ENCODE assay signal across 22 cellular contexts in genomic region chr12:124326899-124327298, GRCh38. TPM values are rescaled to one million over a fixed set of nuclear protein-coding genes. Genes with fewer than 3 reads are reported as not detected.
DNase-seq lines count a peak whose midpoint lies in the region; ATAC-seq and TF ChIP-seq lines count a peak whose summit lies in the region.
"Had no signal": no experiment of that assay in that cellular context is flagged by ENCODE, and none has a peak within 500 bp of the region (broad histone marks: within the 10 kb centered on the region; RNA-seq: fewer than 3 reads in every experiment).

No MANE protein-coding gene starts in this region.

- no peak overlapping the region for H4K5ac ChIP-seq in H9 (ENCODE audit: insufficient read length, low read depth, low read length)

- H3K4me3 ChIP-seq in heart left ventricle (peak overlapping the region in 2 of 12 donors; percentile 11 to 29), sigmoid colon (no peak overlapping the region), vagina (no peak overlapping the region)
- H3K4me3 ChIP-seq: prostate gland had no signal

- H2AFZ ChIP-seq in H9 (ENCODE audit: low read length) = no peak overlapping the region

- H2BK20ac ChIP-seq in H9 (ENCODE audit: low read depth, low read length, poor library complexity, severe bottlenecking) = no peak overlapping the region

- H3K23me2 ChIP-seq in H9 (ENCODE audit: insufficient read length, low read depth, low read length, poor library complexity, severe bottlenecking) = no peaks in the 10 kb centered on the region

- whole genome bisulfite sequencing in heart left ventricle, 4 donors = 45 to 55% (median 50%) methylated on average over 11 of the region's 11 CpGs
- WGBS in sigmoid colon, 2 donors = 86 to 87% methylated on average over 11 of the region's 11 CpGs
- WGBS in H9 (ENCODE audit: extremely low coverage, insufficient read length, low lambda C conversion rate) = no CpG with 5 or more reads among the region's 11 CpGs

- H2BK120ac ChIP-seq in H9 (ENCODE audit: low read depth, low read length, poor library complexity, severe bottlenecking) = no peak overlapping the region

- no peaks in the 10 kb centered on the region for H3K79me1 ChIP-seq in H9 (ENCODE audit: insufficient read depth, low read depth, low read length, poor library complexity, severe bottlenecking)

- H3K14ac ChIP-seq in H9 (ENCODE audit: insufficient read depth, low read length) = no peak overlapping the region; the same call in 1 of the 2 replicates

- peak; percentile 4 to 24 (median 13) for ATAC-seq in heart left ventricle
- ATAC-seq in GM18502 (IDR thresholded peaks at IDR 0.05; ENCODE audit: poor library complexity, unreplicated experiment) = no peak
- no peak for ATAC-seq in HG03108 (IDR thresholded peaks at IDR 0.05; ENCODE audit: unreplicated experiment)

- no peak overlapping the region for H3K4me3 Mint-ChIP-seq in H9
- H3K4me3 Mint-ChIP-seq: activated naive CD8-positive, alpha-beta T cell treated with anti-CD3 and anti-CD28 coated beads for 36 hours; activated T-helper 1 cell treated with anti-CD3 and anti-CD28 coated beads, Interleukin-12 subunit alpha, Interleukin-12 subunit beta, Interleukin-2, Interleukin-4 antibody, amounts not matched to agents 30 ng/mL and 10 ng/mL and 1 ng/mL, durations not matched to agents 14 hours and 24 hours and 36 hours; T-helper 1 cell treated with Interleukin-12 subunit alpha and Interleukin-12 subunit beta and Interleukin-4 antibody, amounts not matched to agents 30 μg/mL and 1 μg/mL, for 36 hours had no signal

- intact Hi-C loops in heart left ventricle (cut with DNase I) (loop anchor here in 3 of 10 donors (5.0 to 10.0 kb wide), 3 partner anchors 438 to 448 kb away; no protein-coding TSS in a partner anchor), sigmoid colon (cut with DNase I) (loop anchor here (10.0 kb wide), 1 partner anchor 448 kb away; no protein-coding TSS in a partner anchor), vagina (cut with DNase I) (loop anchor here (5.0 kb wide), 1 partner anchor 290 kb away; no protein-coding TSS in a partner anchor)

- no peak overlapping the region for H2BK5ac ChIP-seq in H9 (ENCODE audit: insufficient read length, low read length)

- H2AK5ac ChIP-seq in H9 (ENCODE audit: insufficient read length, low read length) = no peak overlapping the region

- no peak for TF ChIP-seq EP300 in sigmoid colon (IDR thresholded peaks at IDR 0.05)

- TF ChIP-seq CTCF in heart left ventricle (IDR thresholded peaks at IDR 0.05) (no peak), sigmoid colon (IDR thresholded peaks at IDR 0.05) (no peak), vagina (IDR thresholded peaks at IDR 0.05) (no peak), H9 (conservative IDR thresholded peaks at IDR 0.05) (no peak)

- peaks cover 12% of the 10 kb centered on the region for H3K27me3 Mint-ChIP-seq in H9 (ENCODE audit: low read depth)
- H3K27me3 Mint-ChIP-seq: activated naive CD8-positive, alpha-beta T cell treated with anti-CD3 and anti-CD28 coated beads for 36 hours had no signal

- H3K27me3 ChIP-seq in heart left ventricle = no peaks in the 10 kb centered on the region
- no peaks in the 10 kb centered on the region for H3K27me3 ChIP-seq in sigmoid colon
- H3K27me3 ChIP-seq in vagina = no peaks in the 10 kb centered on the region
- H3K27me3 ChIP-seq in H9 (ENCODE audit: insufficient read depth, low read length) = no peaks in the 10 kb centered on the region

- H3K79me2 ChIP-seq in H9 (ENCODE audit: insufficient read depth, low read length) = no peaks in the 10 kb centered on the region

- no peak overlapping the region for H4K91ac ChIP-seq in H9 (ENCODE audit: insufficient read length, low read depth, low read length)

- H4K20me1 ChIP-seq in H9 (ENCODE audit: control insufficient read depth, insufficient read depth, insufficient read length) = no peaks in the 10 kb centered on the region

- peak overlapping the region in 11 of 12 donors; percentile 52 to 91 (median 80) for H3K27ac ChIP-seq in heart left ventricle
- H3K27ac ChIP-seq in sigmoid colon = peak overlapping the region; percentile 34 to 63 (median 58)
- peak overlapping the region; percentile 57 for H3K27ac ChIP-seq in vagina
- no peak overlapping the region for H3K27ac ChIP-seq in H9 (ENCODE audit: insufficient read length, low read depth, low read length)
- H3K27ac ChIP-seq: 22Rv1, prostate gland had no signal

- no peak overlapping the region for H3K56ac ChIP-seq in H9 (ENCODE audit: insufficient read length, low read depth, low read length)

- no peak overlapping the region for H3K4me2 ChIP-seq in H9 (ENCODE audit: insufficient read depth, insufficient read length, low read length)

- H3K4me1 ChIP-seq in heart left ventricle (peaks cover 0 to 26% (median 8%) of the 10 kb centered on the region in 12 donors), sigmoid colon (peaks cover 0 to 24% (median 19%) of the 10 kb centered on the region in 4 donors), vagina (peaks cover 4% of the 10 kb centered on the region), H9 (ENCODE audit: insufficient read depth, low read length) (no peaks in the 10 kb centered on the region)
- H3K4me1 ChIP-seq: prostate gland had no signal

- no peak overlapping the region for H3K4ac ChIP-seq in H9 (ENCODE audit: low read depth, low read length)

- TF ChIP-seq POLR2A in heart left ventricle (IDR thresholded peaks at IDR 0.05) (no peak), sigmoid colon (IDR thresholded peaks at IDR 0.05) (no peak), vagina (IDR thresholded peaks at IDR 0.05) (no peak)

- peaks cover 30 to 68% (median 49%) of the 10 kb centered on the region in 3 experiments for H3K36me3 Mint-ChIP-seq in H9 (ENCODE audit: insufficient read depth in 1 of 3, low read depth in 3 of 3)

- no peak overlapping the region for H4K8ac ChIP-seq in H9 (replicated peaks; ENCODE audit: insufficient read length, low read depth, low read length)

- H2BK15ac ChIP-seq in H9 (ENCODE audit: low read depth, low read length) = no peak overlapping the region

- H3K27ac Mint-ChIP-seq in H9 = no peak overlapping the region
- H3K27ac Mint-ChIP-seq: activated naive CD8-positive, alpha-beta T cell treated with anti-CD3 and anti-CD28 coated beads for 36 hours; activated T-helper 1 cell treated with anti-CD3 and anti-CD28 coated beads, Interleukin-12 subunit alpha, Interleukin-12 subunit beta, Interleukin-2, Interleukin-4 antibody, amounts not matched to agents 30 ng/mL and 10 ng/mL and 1 ng/mL, durations not matched to agents 14 hours and 24 hours and 36 hours; T-helper 1 cell treated with Interleukin-12 subunit alpha and Interleukin-12 subunit beta and Interleukin-4 antibody, amounts not matched to agents 30 μg/mL and 1 μg/mL, for 36 hours had no signal

- H3K4me1 Mint-ChIP-seq in H9 = peaks cover 5 to 17% of the 10 kb centered on the region in 2 experiments; a peak in 2 of 4 replicates
- H3K4me1 Mint-ChIP-seq: activated naive CD8-positive, alpha-beta T cell treated with anti-CD3 and anti-CD28 coated beads for 36 hours had no signal

- H3K18ac ChIP-seq in H9 (ENCODE audit: insufficient read length, low read depth, low read length) = no peak overlapping the region

- no peak overlapping the region for H3T11ph ChIP-seq in H9 (ENCODE audit: low read length)

- H3K9me3 ChIP-seq in heart left ventricle (peaks cover 0 to 24% (median 11%) of the 10 kb centered on the region in 12 donors), sigmoid colon (peaks cover 0 to 8% (median 6%) of the 10 kb centered on the region in 4 donors), vagina (no peaks in the 10 kb centered on the region), H9 (ENCODE audit: control insufficient read depth, low read depth, low read length) (peaks cover 17% of the 10 kb centered on the region)
- H3K9me3 ChIP-seq: prostate gland had no signal

- H3K9ac ChIP-seq in H9 (ENCODE audit: extremely low read depth, insufficient read length, low read length) = no peak overlapping the region

- H3K36me3 ChIP-seq in heart left ventricle (peaks cover 6 to 84% (median 75%) of the 10 kb centered on the region in 9 donors), sigmoid colon (peaks cover 33 to 81% (median 67%) of the 10 kb centered on the region in 4 donors), vagina (peaks cover 0 to 83% of the 10 kb centered on the region in 2 donors)

- DNase-seq in DMS 273 (lab: John Stamatoyannopoulos, UW; ENCODE audit: unreplicated experiment) (peak; percentile 59), DMS 273 treated with DMSO at 0.1 percent for 48 hours (lab: John Stamatoyannopoulos, UW) (no peak), heart left ventricle (peak in 1 of 5 donors; percentile 33), sigmoid colon (no peak), vagina (ENCODE audit: extremely low spot score in 2 of 2) (no peak), H9 (no peak)
- DNase-seq: activated naive CD8-positive, alpha-beta T cell treated with anti-CD3 and anti-CD28 coated beads for 36 hours; central memory CD4-positive, alpha-beta T cell; COR-L47; kidney; NCI-H187 treated with DMSO at 0.1 percent for 48 hours; NCI-H510A treated with DMSO at 0.1 percent for 48 hours; SHP77 treated with DMSO at 0.1 percent for 48 hours; stimulated activated naive CD4-positive, alpha-beta T cell had no signal

- peaks cover 15 to 19% of the 10 kb centered on the region in 2 experiments for H3K9me3 Mint-ChIP-seq in H9

- no peak overlapping the region for H3K23ac ChIP-seq in H9 (ENCODE audit: insufficient read length, low read depth, low read length)

- no peak overlapping the region for H2BK12ac ChIP-seq in H9 (ENCODE audit: insufficient read length, low read depth, low read length)

RNA-seq across cellular contexts. Expression of gene RFLNA, which starts 32.0 kb away (rescaled TPM):
- under 1 TPM in 4 of 9 donors, not detected in 5; 0.17 to 0.63 (median 0.27) TPM for total RNA-seq in heart left ventricle
- under 1 TPM; 0.06 to 0.11 TPM for polyA plus RNA-seq in heart left ventricle
- 1 to 10 TPM in 1 of 4 donors, under 1 TPM in 1, not detected in 2; 0.83 to 1.4 TPM for total RNA-seq in sigmoid colon
- polyA plus RNA-seq in sigmoid colon = 10 to 100 TPM; 17.6 to 57.1 (median 43.7) TPM
- total RNA-seq in vagina = 1.7 TPM
- total RNA-seq in H9 (2021) = 9.7 and 10.6 TPM in 2 replicates
- total RNA-seq: activated CD8-positive, alpha-beta memory T cell treated with anti-CD3 and anti-CD28 coated beads for 36 hours; activated naive CD8-positive, alpha-beta T cell treated with anti-CD3 and anti-CD28 coated beads for 36 hours; activated T-helper 1 cell treated with anti-CD3 and anti-CD28 coated beads, Interleukin-12 subunit alpha, Interleukin-12 subunit beta, Interleukin-2, Interleukin-4 antibody, amounts not matched to agents 30 ng/mL and 10 ng/mL and 1 ng/mL, durations not matched to agents 14 hours and 24 hours and 36 hours; mesenteric fat pad had no signal

Comparison
In these comparisons a context has a peak if more than half of its experiments do, and no peak if none do; other contexts are left out.
1. ATAC-seq: peak in heart left ventricle (4 of 4); none in GM18502 (single experiment) and HG03108 (single experiment).